Comparison of ENCODE assay signal across 32 cellular contexts in the genomic region with DNA sequence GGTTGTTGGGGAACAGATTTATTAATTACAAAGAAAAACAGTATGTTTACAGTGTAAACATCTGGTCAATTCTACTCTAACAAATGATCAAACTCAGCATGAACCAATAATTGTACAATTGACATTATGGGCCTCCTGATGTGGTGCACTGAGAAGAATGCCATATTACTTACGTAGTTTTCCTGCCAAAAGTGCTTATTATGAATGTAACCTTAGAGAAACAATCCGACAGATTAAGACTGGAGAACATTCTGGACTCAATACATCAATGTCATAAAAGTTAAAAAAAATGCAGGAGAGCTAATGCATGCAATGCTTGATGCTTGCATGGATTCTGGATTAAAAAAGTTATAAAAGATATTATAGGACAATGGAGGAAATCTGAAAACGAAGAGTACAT.
"Had no signal": no experiment of that assay in that cellular context is flagged by ENCODE, and none has a peak within 500 bp of the region (broad histone marks: within the 10 kb centered on the region; RNA-seq: fewer than 3 reads in every experiment).

No MANE protein-coding gene starts in this region.

- DNase-seq: activated CD4-positive, alpha-beta T cell treated with anti-CD3 and anti-CD28 coated beads for 48 hours; activated CD4-positive, alpha-beta T cell treated with anti-CD3 and anti-CD28 coated beads, Interleukin-2, amount 50 U/mL, for 48 hours; activated CD8-positive, alpha-beta memory T cell treated with anti-CD3 and anti-CD28 coated beads for 24 hours; activated effector memory CD4-positive, alpha-beta T cell treated with Interleukin-2 at 50 U/mL for 16 hours; activated naive CD4-positive, alpha-beta T cell treated with anti-CD3 and anti-CD28 coated beads for 36 hours; activated naive CD8-positive, alpha-beta T cell treated with anti-CD3 and anti-CD28 coated beads for 36 hours; adrenal gland; central memory CD4-positive, alpha-beta T cell; dermis blood vessel endothelial cell; effector CD8-positive, alpha-beta T cell; gastrocnemius medialis; glutamatergic neuron; kidney; naive thymus-derived CD4-positive, alpha-beta T cell; nucleus accumbens; stimulated activated CD4-positive, alpha-beta T cell treated with anti-CD3 and anti-CD28 coated beads, Interleukin-1b, Interleukin-23, amount 100 ng/mL, for 48 hours; stimulated activated CD4-positive, alpha-beta T cell treated with anti-CD3 and anti-CD28 coated beads, Interleukin-4, amount 100 ng/mL, for 4 hours; stimulated activated CD8-positive, alpha-beta memory T cell treated with anti-CD3 and anti-CD28 coated beads, Interleukin-4, amount 100 ng/mL, for 48 hours; stimulated activated naive CD8-positive, alpha-beta T cell treated with anti-CD3 and anti-CD28 coated beads, Interleukin-15, amount 100 ng/mL, for 72 hours; substantia nigra; T1000; uterus; WERI-Rb-1 had no signal

- H3K4me3 ChIP-seq: adrenal gland, ascending aorta, breast epithelium, gastrocnemius medialis, hepatocyte, right atrium auricular region, smooth muscle cell, uterus had no signal

- H3K4me1 Mint-ChIP-seq: stimulated activated memory B cell treated with anti-CD40 and anti-IgM and Interleukin-4, amounts not matched to agents 10 μg/mL and 1 μg/mL and 100 μg/mL, for 72 hours; stimulated activated naive CD8-positive, alpha-beta T cell treated with anti-CD3 and anti-CD28 coated beads, Interleukin-15, amount 100 ng/mL, for 72 hours had no signal

- H2AFZ ChIP-seq: hepatocyte had no signal

- H3K4me1 ChIP-seq: breast epithelium, uterus had no signal

- H3K79me2 ChIP-seq: hepatocyte had no signal

- H3K27ac Mint-ChIP-seq: activated naive CD4-positive, alpha-beta T cell treated with anti-CD3 and anti-CD28 coated beads for 36 hours; activated naive CD8-positive, alpha-beta T cell treated with anti-CD3 and anti-CD28 coated beads for 36 hours; stimulated activated memory B cell treated with anti-CD40 and anti-IgM and Interleukin-4, amounts not matched to agents 10 μg/mL and 1 μg/mL and 100 μg/mL, for 72 hours; stimulated activated naive CD8-positive, alpha-beta T cell treated with anti-CD3 and anti-CD28 coated beads, Interleukin-15, amount 100 ng/mL, for 72 hours; type B pancreatic cell had no signal

- H3K9me3 ChIP-seq: adrenal gland, ascending aorta, breast epithelium, gastrocnemius medialis, right atrium auricular region, uterus had no signal

- H3K9me3 Mint-ChIP-seq: activated naive CD8-positive, alpha-beta T cell treated with anti-CD3 and anti-CD28 coated beads for 36 hours; stimulated activated memory B cell treated with anti-CD40 and anti-IgM and Interleukin-4, amounts not matched to agents 10 μg/mL and 1 μg/mL and 100 μg/mL, for 72 hours; type B pancreatic cell had no signal

- H3K4me3 Mint-ChIP-seq: activated naive CD4-positive, alpha-beta T cell treated with anti-CD3 and anti-CD28 coated beads for 36 hours; activated naive CD8-positive, alpha-beta T cell treated with anti-CD3 and anti-CD28 coated beads for 36 hours; mesothelial cell of epicardium; naive thymus-derived CD4-positive, alpha-beta T cell; stimulated activated memory B cell treated with anti-CD40 and anti-IgM and Interleukin-4, amounts not matched to agents 10 μg/mL and 1 μg/mL and 100 μg/mL, for 72 hours; stimulated activated naive CD8-positive, alpha-beta T cell treated with anti-CD3 and anti-CD28 coated beads, Interleukin-15, amount 100 ng/mL, for 72 hours; type B pancreatic cell had no signal

- H3K27ac ChIP-seq: adrenal gland, ascending aorta, breast epithelium, epithelial cell of prostate, gastrocnemius medialis, right atrium auricular region, uterus, WERI-Rb-1 had no signal

- H3K27me3 Mint-ChIP-seq: activated naive CD8-positive, alpha-beta T cell treated with anti-CD3 and anti-CD28 coated beads for 36 hours; naive thymus-derived CD4-positive, alpha-beta T cell; stimulated activated memory B cell treated with anti-CD40 and anti-IgM and Interleukin-4, amounts not matched to agents 10 μg/mL and 1 μg/mL and 100 μg/mL, for 72 hours; stimulated activated naive CD8-positive, alpha-beta T cell treated with anti-CD3 and anti-CD28 coated beads, Interleukin-15, amount 100 ng/mL, for 72 hours; type B pancreatic cell had no signal

- H3K27me3 ChIP-seq: adrenal gland, ascending aorta, breast epithelium, gastrocnemius medialis, hepatocyte, right atrium auricular region, uterus had no signal

- H3K36me3 ChIP-seq: adrenal gland, ascending aorta, breast epithelium, gastrocnemius medialis, right atrium auricular region, uterus had no signal
